ENCODE assay signal across 18 cellular contexts in genomic region chrX:86981326-86981890, GRCh38.
DNase-seq lines count a peak whose midpoint lies in the region; ATAC-seq, FAIRE-seq and TF ChIP-seq lines count a peak whose summit lies in the region.
"Had no signal": no experiment of that assay in that cellular context is flagged by ENCODE, and none has a peak within 500 bp of the region (broad histone marks: within the 10 kb centered on the region; RNA-seq: fewer than 3 reads in every experiment).

No MANE protein-coding gene starts in this region.

- no peaks in the 10 kb centered on the region for H3K79me2 ChIP-seq in H1 (ENCODE audit: control insufficient read depth in 1 of 2, insufficient read depth in 2 of 2, low read length in 2 of 2)

- H4K5ac ChIP-seq in H1 (ENCODE audit: insufficient read length, low read depth, low read length): no peak overlapping the region

- no peaks in the 10 kb centered on the region for H3K23me2 ChIP-seq in H1 (ENCODE audit: low read depth, low read length)

- no peak for TF ChIP-seq CTCF in H1 (IDR thresholded peaks at IDR 0.05; ENCODE audit: control extremely low read depth in 1 of 3, insufficient read depth in 1 of 3, low read depth in 1 of 3, low read length in 3 of 3)

- H3K9ac ChIP-seq in HUES48 (ENCODE audit: low read depth, low read length) (no peak overlapping the region), H1 (replicated peaks in 1 of 4; ENCODE audit: extremely low read depth in 1 of 4, low read depth in 3 of 4, low read length in 3 of 4) (no peak overlapping the region), iPS-18a (ENCODE audit: low read length) (no peak overlapping the region)

- H3K4me1 ChIP-seq in HUES48 (ENCODE audit: control insufficient read depth, insufficient read depth, low read length) (peaks cover 24% of the 10 kb centered on the region), H1 (replicated peaks in 1 of 4; ENCODE audit: control insufficient read depth in 3 of 4, insufficient read depth in 4 of 4, low read length in 3 of 4) (peaks cover 0 to 2% (median 0%) of the 10 kb centered on the region in 4 experiments; a peak in 4 of 7 replicates), iPS-18a (ENCODE audit: control insufficient read depth, low read depth, low read length) (peaks cover 27% of the 10 kb centered on the region)
- H3K4me1 ChIP-seq: A549 had no signal

- no peak overlapping the region for H3K4ac ChIP-seq in H1 (replicated peaks; ENCODE audit: insufficient read length, low read depth, low read length)

- H3K23ac ChIP-seq in H1 (ENCODE audit: insufficient read length): no peak overlapping the region

- H3K27ac ChIP-seq in HUES48 (ENCODE audit: low read depth, low read length): peak overlapping the region; percentile 74
- no peak overlapping the region for H3K27ac ChIP-seq in H1 (ENCODE audit: low read depth, low read length)
- H3K27ac ChIP-seq in iPS-18a (ENCODE audit: low read length): no peak overlapping the region
- H3K27ac ChIP-seq: A549 had no signal

- H4K20me1 ChIP-seq in H1 (replicated peaks in 1 of 2; ENCODE audit: control insufficient read depth in 1 of 2, insufficient read depth in 2 of 2, low read length in 2 of 2): no peaks in the 10 kb centered on the region

- no peak for TF ChIP-seq POLR2A in H1 (IDR thresholded peaks at IDR 0.05; ENCODE audit: control extremely low read depth in 1 of 2, low read depth in 2 of 2, low read length in 2 of 2)

- peak overlapping the region; percentile 3; the same call in 1 of the 2 replicates for H2BK5ac ChIP-seq in H1 (ENCODE audit: low read depth, low read length)

- no peak overlapping the region for H3K14ac ChIP-seq in H1 (ENCODE audit: insufficient read length)

- H2BK12ac ChIP-seq in H1 (ENCODE audit: low read depth, low read length): no peak overlapping the region

- H3K27me3 ChIP-seq in HUES48 (ENCODE audit: control insufficient read depth, insufficient read depth, low read length): no peaks in the 10 kb centered on the region
- no peaks in the 10 kb centered on the region for H3K27me3 ChIP-seq in H1 (replicated peaks in 1 of 4; ENCODE audit: control insufficient read depth in 3 of 4, extremely low read depth in 1 of 4, insufficient read depth in 3 of 4, low read length in 3 of 4)
- no peaks in the 10 kb centered on the region for H3K27me3 ChIP-seq in iPS-18a (ENCODE audit: control insufficient read depth, insufficient read depth, low read length)

- no peak for ATAC-seq in HG03196 (IDR thresholded peaks at IDR 0.05; ENCODE audit: unreplicated experiment)
- ATAC-seq in GM21526 (IDR thresholded peaks at IDR 0.05; ENCODE audit: low FRiP score, unreplicated experiment): no peak
- ATAC-seq: A549; CD8-positive, alpha-beta T cell had no signal

- H3K4me3 ChIP-seq in HUES48 (ENCODE audit: low read depth, low read length): no peak overlapping the region
- H3K4me3 ChIP-seq in H1 (ENCODE audit: extremely low read depth in 1 of 4, insufficient read depth in 2 of 4, low read depth in 3 of 4, low read length in 4 of 4): no peak overlapping the region
- peak overlapping the region; percentile 47 for H3K4me3 ChIP-seq in iPS-18a (ENCODE audit: low read length)
- H3K4me3 ChIP-seq: A549 had no signal

- CTCF ChIA-PET in H1 (lab: Charles Lee; ENCODE audit: partially characterized antibody): no interaction called here

- no peak overlapping the region for H3K4me2 ChIP-seq in H1 (ENCODE audit: insufficient read depth in 1 of 2, low read depth in 2 of 2, low read length in 2 of 2)
- H3K4me2 ChIP-seq: A549 had no signal

- H3K79me1 ChIP-seq in H1 (ENCODE audit: low read depth, low read length): no peaks in the 10 kb centered on the region

- no peak overlapping the region for H2AFZ ChIP-seq in H1 (ENCODE audit: low read length)

- no peak overlapping the region for H2BK15ac ChIP-seq in H1 (ENCODE audit: low read length)

- TF ChIP-seq EP300 in H1 (IDR thresholded peaks at IDR 0.05; ENCODE audit: borderline replicate concordance in 1 of 2, low read depth in 2 of 2, low read length in 2 of 2): no peak

- WGBS in H1 (ENCODE audit: extremely low coverage in 1 of 2, insufficient coverage in 1 of 2, insufficient read length in 1 of 2, insufficient replicate concordance in 2 of 2, low coverage in 1 of 2, low lambda C conversion rate in 2 of 2, missing lambda C conversion rate in 1 of 2), 2 experiments: 40% methylated on average over 1 of the region's 2 CpGs; no CpG with 5 or more reads in 1 of the 2 experiments

- TF ChIP-seq RAD21 in H1 (IDR thresholded peaks at IDR 0.05 in 1 of 2, conservative IDR thresholded peaks at IDR 0.05 in 1 of 2; ENCODE audit: low read depth in 2 of 2, low read length in 2 of 2): no peak

- no peak overlapping the region for H4K8ac ChIP-seq in H1 (ENCODE audit: extremely low read depth, insufficient read depth, low read length)

- H4K91ac ChIP-seq in H1 (replicated peaks; ENCODE audit: insufficient read length, low read length): no peak overlapping the region

- POLR2A ChIA-PET in H1 (lab: Charles Lee; ENCODE audit: partially characterized antibody): no interaction called here

- H3K9me3 ChIP-seq in HUES48 (ENCODE audit: control insufficient read depth, insufficient read depth, low read length): peaks cover 3% of the 10 kb centered on the region; the same call in 1 of the 2 replicates
- H3K9me3 ChIP-seq in H1 (ENCODE audit: insufficient read depth in 2 of 2, low read depth in 1 of 2, low read length in 1 of 2): no peaks in the 10 kb centered on the region
- no peaks in the 10 kb centered on the region for H3K9me3 ChIP-seq in iPS-18a (ENCODE audit: control insufficient read depth, low read depth, low read length)
- H3K9me3 ChIP-seq: A549 had no signal

- H3K36me3 ChIP-seq in HUES48 (ENCODE audit: control insufficient read depth, insufficient read depth, low read length): no peaks in the 10 kb centered on the region
- H3K36me3 ChIP-seq in H1 (ENCODE audit: control insufficient read depth in 2 of 4, insufficient read depth in 4 of 4, low read length in 3 of 4): no peaks in the 10 kb centered on the region
- H3K36me3 ChIP-seq in iPS-18a (ENCODE audit: control insufficient read depth, low read depth, low read length): no peaks in the 10 kb centered on the region

- H2BK20ac ChIP-seq in H1 (ENCODE audit: low read length): no peak overlapping the region

- FAIRE-seq in H1 (lab: Jason Lieb, UNC): peak; percentile 39
- FAIRE-seq: D721Med, GM19239, H54, HTR-8/SVneo had no signal

- H3K56ac ChIP-seq in H1 (replicated peaks; ENCODE audit: insufficient read length, low read depth, low read length): no peak overlapping the region

- H3K18ac ChIP-seq in H1 (ENCODE audit: extremely low read depth, low read length): no peak overlapping the region

- no peak overlapping the region for H2AK5ac ChIP-seq in H1 (ENCODE audit: low read depth, low read length)

- DNase-seq in H1 (ENCODE audit: low read depth in 1 of 2, low spot score in 2 of 2): peak in 1 of 2 experiments; percentile 41
- no peak for DNase-seq in HT-29 (ENCODE audit: low spot score)
- DNase-seq: CD8-positive, alpha-beta T cell; COR-L47; DMS153; DMS79 treated with DMSO at 0.1 percent for 48 hours; EL; GDM1; KG1 had no signal

- H2BK120ac ChIP-seq in H1 (replicated peaks; ENCODE audit: low read depth, low read length): no peak overlapping the region

TF ChIP-seq in H1, 55 proteins besides CTCF, POLR2A, EP300 and RAD21:
- no peak for TF ChIP-seq ASH2L (IDR thresholded peaks at IDR 0.05; ENCODE audit: low read length)
- TF ChIP-seq TEAD4 (IDR thresholded peaks at IDR 0.05; ENCODE audit: low read depth, low read length): no peak
- no peak for TF ChIP-seq TAF1 (IDR thresholded peaks at IDR 0.05; ENCODE audit: low read depth, low read length)
- TF ChIP-seq CBX8 (IDR thresholded peaks at IDR 0.05; ENCODE audit: borderline replicate concordance, low read depth, low read length): no peak
